ENCODE assay signal across 8 cellular contexts in the genomic region with DNA sequence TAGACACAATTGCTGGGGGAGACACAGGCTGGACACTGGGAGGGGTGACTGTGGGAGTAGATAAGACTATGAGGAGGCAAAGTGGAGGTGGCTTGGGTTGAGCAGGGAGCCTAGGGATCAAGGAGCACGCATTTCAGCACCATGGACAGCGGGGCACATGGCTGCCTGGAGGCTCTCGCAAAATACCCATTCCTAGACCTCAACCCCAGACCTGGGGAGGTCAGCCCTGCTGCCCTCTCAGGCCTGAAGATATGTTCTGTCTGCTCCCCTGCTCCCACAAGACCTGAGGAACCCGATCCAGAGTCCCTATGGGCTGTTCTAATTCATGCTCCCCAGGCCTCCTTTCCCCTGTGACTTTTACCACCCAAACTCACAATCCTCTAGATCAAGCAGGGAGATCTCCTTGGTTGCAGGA. TPM values are rescaled to one million over a fixed set of nuclear protein-coding genes. Genes with fewer than 3 reads are reported as not detected.
DNase-seq lines count a peak whose midpoint lies in the region; ATAC-seq and TF ChIP-seq lines count a peak whose summit lies in the region.

No MANE protein-coding gene starts in this region.

- H3K36me3 ChIP-seq in HCT116 (ENCODE audit: control insufficient read depth in 1 of 2, insufficient read depth in 2 of 2, low read length in 2 of 2) (no peaks in the 10 kb centered on the region), SJCRH30 (no peaks in the 10 kb centered on the region), mammary epithelial cell (ENCODE audit: insufficient read depth, low read length) (no peaks in the 10 kb centered on the region), upper lobe of left lung (no peaks in the 10 kb centered on the region)

- no peak overlapping the region for H3K4me3 ChIP-seq in HCT116 (replicated peaks in 1 of 2; ENCODE audit: low read depth in 1 of 2, low read length in 2 of 2)
- H3K4me3 ChIP-seq in SJCRH30: no peak overlapping the region
- H3K4me3 ChIP-seq in mammary epithelial cell (replicated peaks in 1 of 3; ENCODE audit: insufficient read depth in 1 of 3, low read depth in 2 of 3, low read length in 3 of 3): no peak overlapping the region
- H3K4me3 ChIP-seq in upper lobe of left lung: no peak overlapping the region

- POLR2A ChIA-PET in HCT116 (lab: Charles Lee): no interaction called here
- POLR2A ChIA-PET in naive thymus-derived CD8-positive, alpha-beta T cell (lab: Charles Lee): no interaction called here

- H3K9ac ChIP-seq in HCT116 (ENCODE audit: low read length): no peak overlapping the region
- no peak overlapping the region for H3K9ac ChIP-seq in mammary epithelial cell (ENCODE audit: insufficient read depth, low read length)

- no peaks in the 10 kb centered on the region for H3K9me3 Mint-ChIP-seq in naive thymus-derived CD8-positive, alpha-beta T cell

- ATAC-seq in HCT116 (peak; percentile 53; the same call in 1 of the 2 replicates), upper lobe of left lung (ENCODE audit: low FRiP score in 2 of 2) (no peak)
- ATAC-seq in naive thymus-derived CD8-positive, alpha-beta T cell: no peak

- H3K4me1 Mint-ChIP-seq in naive thymus-derived CD8-positive, alpha-beta T cell: peaks cover 0 to 2% (median 0%) of the 10 kb centered on the region in 4 donors

- H3K9me2 ChIP-seq in HCT116 (ENCODE audit: insufficient read depth): no peaks in the 10 kb centered on the region

- no peaks in the 10 kb centered on the region for H3K9me3 ChIP-seq in HCT116 (ENCODE audit: control insufficient read depth in 1 of 2, insufficient read depth in 1 of 2, low read depth in 1 of 2, low read length in 2 of 2)
- no peaks in the 10 kb centered on the region for H3K9me3 ChIP-seq in SJCRH30 (replicated peaks)
- H3K9me3 ChIP-seq in mammary epithelial cell (replicated peaks; ENCODE audit: insufficient read depth, low read length): no peaks in the 10 kb centered on the region
- H3K9me3 ChIP-seq in upper lobe of left lung: no peaks in the 10 kb centered on the region

- BruUV-seq in HCT116 (replicated peaks; lab: Mats Ljungman, UMichigan) (no TSS peak), mammary epithelial cell (replicated peaks; lab: Mats Ljungman, UMichigan) (no TSS peak)

- no peak for TF ChIP-seq RAD21 in HCT116 (IDR thresholded peaks at IDR 0.05; ENCODE audit: low read depth)

- H2AFZ ChIP-seq in HCT116 (ENCODE audit: low read depth, low read length, poor library complexity, severe bottlenecking) (no peak overlapping the region), mammary epithelial cell (ENCODE audit: low read depth, low read length) (no peak overlapping the region)

- WGBS in mammary epithelial cell (ENCODE audit: low coverage, missing lambda C conversion rate): 80% methylated on average over 1 of the region's 4 CpGs
- WGBS in upper lobe of left lung, 2 donors: 12 to 15% methylated on average over 4 of the region's 4 CpGs

- dilution Hi-C loops in mammary epithelial cell (cut with HindIII; ENCODE audit: low sequenced_read_pairs): no loop called here

- no peaks in the 10 kb centered on the region for H3K36me3 Mint-ChIP-seq in naive thymus-derived CD8-positive, alpha-beta T cell

- CTCF ChIA-PET in HCT116 (lab: Charles Lee): no interaction called here
- CTCF ChIA-PET in mammary epithelial cell (lab: Charles Lee; ENCODE audit: low non-redundant PET): no interaction called here

- TF ChIP-seq CTCF in HCT116 (IDR thresholded peaks at IDR 0.05 in 2 of 3, conservative IDR thresholded peaks at IDR 0.05 in 1 of 3; ENCODE audit: borderline replicate concordance in 1 of 3, insufficient read depth in 1 of 3, low read depth in 2 of 3, low read length in 2 of 3) (no peak), mammary epithelial cell (conservative IDR thresholded peaks at IDR 0.05 in 1 of 2, IDR thresholded peaks at IDR 0.05 in 1 of 2; ENCODE audit: extremely low read depth in 1 of 2, insufficient read depth in 1 of 2, low read depth in 1 of 2, low read length in 2 of 2) (no peak), upper lobe of left lung (IDR thresholded peaks at IDR 0.05) (no peak)

- no peak for TF ChIP-seq POLR2A in HCT116 (IDR thresholded peaks at IDR 0.05; ENCODE audit: borderline replicate concordance, extremely low read depth, insufficient read depth, insufficient read length)
- TF ChIP-seq POLR2A in upper lobe of left lung (IDR thresholded peaks at IDR 0.05): no peak

- peaks cover 6 to 43% (median 28%) of the 10 kb centered on the region in 5 donors for H3K27me3 Mint-ChIP-seq in naive thymus-derived CD8-positive, alpha-beta T cell

- H3K27me3 ChIP-seq in HCT116 (ENCODE audit: insufficient read depth, low read length): peaks cover 32% of the 10 kb centered on the region
- H3K27me3 ChIP-seq in SJCRH30: no peaks in the 10 kb centered on the region
- no peaks in the 10 kb centered on the region for H3K27me3 ChIP-seq in mammary epithelial cell (ENCODE audit: insufficient read depth, low read length)
- no peaks in the 10 kb centered on the region for H3K27me3 ChIP-seq in upper lobe of left lung

- H3K4me2 ChIP-seq in HCT116 (ENCODE audit: low read length): no peak overlapping the region
- H3K4me2 ChIP-seq in mammary epithelial cell (ENCODE audit: insufficient read depth, low read depth, low read length): no peak overlapping the region

- H3K27ac Mint-ChIP-seq in naive thymus-derived CD8-positive, alpha-beta T cell: no peak overlapping the region

- RAD21 ChIA-PET in HCT116 (lab: Charles Lee; ENCODE audit: low non-redundant PET in 1 of 2, low total read pairs in 2 of 2, uncharacterized antibody in 2 of 2, unreplicated experiment in 2 of 2): no interaction called here

- H4K20me1 ChIP-seq in HCT116 (ENCODE audit: insufficient read depth) (no peaks in the 10 kb centered on the region), mammary epithelial cell (ENCODE audit: insufficient read depth, low read length) (no peaks in the 10 kb centered on the region)

- H3K27ac ChIP-seq in HCT116 (ENCODE audit: low read depth, low read length): no peak overlapping the region
- H3K27ac ChIP-seq in SJCRH30: no peak overlapping the region
- H3K27ac ChIP-seq in mammary epithelial cell (ENCODE audit: insufficient read depth, low read depth, low read length): no peak overlapping the region
- H3K27ac ChIP-seq in upper lobe of left lung: no peak overlapping the region

- no peak for DNase-seq in HCT116 (ENCODE audit: low read depth, low spot score)
- peak; percentile 71 to 81 for DNase-seq in SJCRH30
- peak; percentile 31 for DNase-seq in mammary epithelial cell
- peak in 9 of 10 donors; percentile 17 to 70 (median 43) for DNase-seq in naive thymus-derived CD8-positive, alpha-beta T cell
- no peak for DNase-seq in NCI-H1417 (lab: John Stamatoyannopoulos, UW)
- DNase-seq in NCI-H1105 treated with DMSO at 0.1 percent for 48 hours (lab: John Stamatoyannopoulos, UW): no peak
- no peak for DNase-seq in upper lobe of left lung
- DNase-seq in cerebellar nuclear complex (lab: John Stamatoyannopoulos, UW): no peak

- TF ChIP-seq EP300 in upper lobe of left lung (IDR thresholded peaks at IDR 0.05): no peak

- intact Hi-C loops in HCT116 (cut with micrococcal nuclease) (loop anchor here (5.0 kb wide), 1 partner anchor 44 kb away; a partner anchor contains a TSS), mammary epithelial cell (cut with micrococcal nuclease) (no loop called here)

- no peaks in the 10 kb centered on the region for H3K79me2 ChIP-seq in HCT116 (ENCODE audit: insufficient read depth, low read length)
- no peaks in the 10 kb centered on the region for H3K79me2 ChIP-seq in mammary epithelial cell (ENCODE audit: insufficient read depth, low read length)

- in situ Hi-C loops in mammary epithelial cell (cut with MboI; ENCODE audit: low sequenced_read_pairs in 2 of 2): no loop called here

- H3K4me3 Mint-ChIP-seq in naive thymus-derived CD8-positive, alpha-beta T cell: no peak overlapping the region

- no peaks in the 10 kb centered on the region for H3K4me1 ChIP-seq in HCT116 (ENCODE audit: control insufficient read depth in 1 of 2, insufficient read depth in 2 of 2, low read length in 2 of 2)
- H3K4me1 ChIP-seq in SJCRH30: no peaks in the 10 kb centered on the region
- no peaks in the 10 kb centered on the region for H3K4me1 ChIP-seq in mammary epithelial cell (ENCODE audit: insufficient read depth, low read length)
- no peaks in the 10 kb centered on the region for H3K4me1 ChIP-seq in upper lobe of left lung

TF ChIP-seq in HCT116, 20 proteins besides CTCF, POLR2A, EP300 and RAD21 (continues in another document):
- TF ChIP-seq, protein P1, sequence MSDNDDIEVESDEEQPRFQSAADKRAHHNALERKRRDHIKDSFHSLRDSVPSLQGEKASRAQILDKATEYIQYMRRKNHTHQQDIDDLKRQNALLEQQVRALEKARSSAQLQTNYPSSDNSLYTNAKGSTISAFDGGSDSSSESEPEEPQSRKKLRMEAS (IDR thresholded peaks at IDR 0.05): peak; percentile 55; the same call in 1 of the 2 replicates

RNA-seq across cellular contexts. Expression of a gene that starts 16.0 kb away (rescaled TPM):
- total RNA-seq in HCT116 (2021; ENCODE audit: unreplicated experiment) (not detected), mammary epithelial cell (1 to 10 TPM in 1 of 2 donors, under 1 TPM in 1; 0.38 to 8.7 TPM), upper lobe of left lung (1 to 10 TPM in 5 of 6 donors, under 1 TPM in 1; 0.76 to 3.4 (median 1.7) TPM)
- polyA plus RNA-seq in HCT116 (2012): not detected in 2 replicates
- 0.04 and 0.13 TPM in 2 replicates for total RNA-seq in SJCRH30 (2014; rRNA removed; shearing (Covaris generic))
- polyA plus RNA-seq in mammary epithelial cell: 0.37 TPM
- not detected for polyA minus RNA-seq in mammary epithelial cell
- 1 to 10 TPM; 2.2 to 3.2 TPM for total RNA-seq in naive thymus-derived CD8-positive, alpha-beta T cell
- polyA plus RNA-seq in naive thymus-derived CD8-positive, alpha-beta T cell: 1 to 10 TPM; 2.7 to 3.6 (median 3.0) TPM

RNA-seq across cellular contexts. Expression of a gene that starts 46.5 kb away (rescaled TPM):
- total RNA-seq in HCT116 (2021; ENCODE audit: unreplicated experiment) (0.07 TPM), mammary epithelial cell (10 to 100 TPM in 1 of 2 donors, 1 to 10 TPM in 1; 5.5 to 12.3 TPM), upper lobe of left lung (10 to 100 TPM in 1 of 6 donors, 1 to 10 TPM in 3, under 1 TPM in 2; 0.39 to 25.1 (median 3.8) TPM)
- 0.05 and 0.18 TPM in 2 replicates for polyA plus RNA-seq in HCT116 (2012)
- total RNA-seq in SJCRH30 (2014; rRNA removed; shearing (Covaris generic)): not detected in 2 replicates
- polyA plus RNA-seq in mammary epithelial cell: 9.4 TPM
- polyA minus RNA-seq in mammary epithelial cell: 8.3 TPM
- 1 to 10 TPM; 1.7 TPM for total RNA-seq in naive thymus-derived CD8-positive, alpha-beta T cell
- polyA plus RNA-seq in naive thymus-derived CD8-positive, alpha-beta T cell: under 1 TPM; 0.20 to 0.36 (median 0.31) TPM

Comparison
In these comparisons a context has a peak if more than half of its experiments do, and no peak if none do; other contexts are left out.
1. DNase-seq: peak in SJCRH30 (2 of 2), mammary epithelial cell (single experiment) and naive thymus-derived CD8-positive, alpha-beta T cell (9 of 10); none in HCT116 (single experiment), NCI-H1417 (0 of 3), NCI-H1105 treated with DMSO at 0.1 percent for 48 hours (single experiment), upper lobe of left lung (0 of 2) and cerebellar nuclear complex (0 of 2).